In the genomic region with DNA sequence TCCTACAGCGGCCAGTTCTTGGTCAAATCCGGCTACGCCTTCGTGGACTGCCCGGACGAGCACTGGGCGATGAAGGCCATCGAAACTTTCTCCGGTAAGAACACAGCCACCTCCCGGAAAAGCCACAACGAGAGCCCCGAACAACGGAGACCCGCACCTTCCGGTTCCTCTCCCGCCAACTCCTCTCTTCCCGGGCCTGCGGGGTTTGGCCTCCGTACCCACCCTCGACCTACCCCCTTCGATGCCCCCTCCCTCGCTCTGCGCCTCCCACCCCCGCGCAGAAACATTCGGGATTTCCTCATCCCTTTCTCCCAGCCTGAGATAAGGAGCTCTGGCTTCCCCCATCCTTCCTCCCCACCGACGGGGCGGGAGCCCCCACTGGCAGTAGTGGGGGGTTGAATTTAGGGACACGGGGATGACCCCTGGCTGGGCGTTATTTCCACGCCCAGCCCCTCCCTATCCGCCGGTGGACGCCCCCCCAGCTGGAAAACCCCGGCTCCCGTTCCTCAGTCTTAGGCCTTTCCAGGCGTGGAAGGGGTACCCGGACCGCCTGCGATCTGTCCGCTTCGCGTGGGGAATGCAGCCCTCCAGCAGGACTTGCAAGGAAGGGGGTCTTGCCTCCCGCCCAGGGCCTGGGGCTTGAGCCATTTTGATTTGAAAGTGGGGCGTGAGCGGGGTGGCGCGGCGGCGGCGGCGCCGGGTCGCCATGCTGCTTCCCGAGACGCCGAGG, we compare ENCODE assay signal across 1 cellular context.
TF ChIP-seq lines count a peak whose summit lies in the region.

No MANE protein-coding gene starts in this region.

TF ChIP-seq in HEK293, 187 proteins besides CTCF, POLR2A, EP300 and RAD21 (continued from another document):
- TF ChIP-seq, protein P1, sequence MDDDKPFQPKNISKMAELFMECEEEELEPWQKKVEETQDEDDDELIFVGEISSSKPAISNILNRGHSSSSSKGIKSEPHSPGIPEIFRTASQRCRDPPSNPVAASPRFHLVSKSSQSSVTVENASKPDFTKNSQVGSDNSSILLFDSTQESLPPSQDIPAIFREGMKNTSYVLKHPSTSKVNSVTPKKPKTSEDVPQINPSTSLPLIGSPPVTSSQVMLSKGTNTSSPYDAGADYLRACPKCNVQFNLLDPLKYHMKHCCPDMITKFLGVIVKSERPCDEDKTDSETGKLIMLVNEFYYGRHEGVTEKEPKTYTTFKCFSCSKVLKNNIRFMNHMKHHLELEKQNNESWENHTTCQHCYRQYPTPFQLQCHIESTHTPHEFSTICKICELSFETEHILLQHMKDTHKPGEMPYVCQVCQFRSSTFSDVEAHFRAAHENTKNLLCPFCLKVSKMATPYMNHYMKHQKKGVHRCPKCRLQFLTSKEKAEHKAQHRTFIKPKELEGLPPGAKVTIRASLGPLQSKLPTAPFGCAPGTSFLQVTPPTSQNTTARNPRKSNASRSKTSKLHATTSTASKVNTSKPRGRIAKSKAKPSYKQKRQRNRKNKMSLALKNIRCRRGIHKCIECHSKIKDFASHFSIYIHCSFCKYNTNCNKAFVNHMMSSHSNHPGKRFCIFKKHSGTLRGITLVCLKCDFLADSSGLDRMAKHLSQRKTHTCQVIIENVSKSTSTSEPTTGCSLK (tag by site-specific recombination; IDR thresholded peaks at IDR 0.05), result no peak
- TF ChIP-seq GLIS1 (tag by site-specific recombination; IDR thresholded peaks at IDR 0.05) (peak; percentile 88), ZNF157 (tag by site-specific recombination; IDR thresholded peaks at IDR 0.05) (no peak), INSM2 (tag by site-specific recombination; IDR thresholded peaks at IDR 0.05) (no peak), SALL2 (tag by site-specific recombination; IDR thresholded peaks at IDR 0.05; ENCODE audit: borderline replicate concordance) (no peak), ZNF10 (tag by site-specific recombination; IDR thresholded peaks at IDR 0.05) (no peak), ZBTB20 (tag by site-specific recombination; IDR thresholded peaks at IDR 0.05) (peak; percentile 56; the same call in 1 of the 2 replicates), YY2 (tag by site-specific recombination; IDR thresholded peaks at IDR 0.05) (peak; percentile 66; the same call in 1 of the 2 replicates), ZNF398 (tag by site-specific recombination; IDR thresholded peaks at IDR 0.05) (peak; percentile 95), ZBTB11 (tag by site-specific recombination; conservative IDR thresholded peaks at IDR 0.05; ENCODE audit: low read depth) (peak; percentile 89), ZNF140 (tag by site-specific recombination; IDR thresholded peaks at IDR 0.05) (no peak), OSR2 (tag by site-specific recombination; IDR thresholded peaks at IDR 0.05) (no peak; the same call in 1 of the 2 replicates)
- TF ChIP-seq, protein P2, sequence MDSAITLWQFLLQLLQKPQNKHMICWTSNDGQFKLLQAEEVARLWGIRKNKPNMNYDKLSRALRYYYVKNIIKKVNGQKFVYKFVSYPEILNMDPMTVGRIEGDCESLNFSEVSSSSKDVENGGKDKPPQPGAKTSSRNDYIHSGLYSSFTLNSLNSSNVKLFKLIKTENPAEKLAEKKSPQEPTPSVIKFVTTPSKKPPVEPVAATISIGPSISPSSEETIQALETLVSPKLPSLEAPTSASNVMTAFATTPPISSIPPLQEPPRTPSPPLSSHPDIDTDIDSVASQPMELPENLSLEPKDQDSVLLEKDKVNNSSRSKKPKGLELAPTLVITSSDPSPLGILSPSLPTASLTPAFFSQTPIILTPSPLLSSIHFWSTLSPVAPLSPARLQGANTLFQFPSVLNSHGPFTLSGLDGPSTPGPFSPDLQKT (IDR thresholded peaks at IDR 0.05; ENCODE audit: borderline replicate concordance, low read depth, low read length), result no peak
- TF ChIP-seq, protein P3, sequence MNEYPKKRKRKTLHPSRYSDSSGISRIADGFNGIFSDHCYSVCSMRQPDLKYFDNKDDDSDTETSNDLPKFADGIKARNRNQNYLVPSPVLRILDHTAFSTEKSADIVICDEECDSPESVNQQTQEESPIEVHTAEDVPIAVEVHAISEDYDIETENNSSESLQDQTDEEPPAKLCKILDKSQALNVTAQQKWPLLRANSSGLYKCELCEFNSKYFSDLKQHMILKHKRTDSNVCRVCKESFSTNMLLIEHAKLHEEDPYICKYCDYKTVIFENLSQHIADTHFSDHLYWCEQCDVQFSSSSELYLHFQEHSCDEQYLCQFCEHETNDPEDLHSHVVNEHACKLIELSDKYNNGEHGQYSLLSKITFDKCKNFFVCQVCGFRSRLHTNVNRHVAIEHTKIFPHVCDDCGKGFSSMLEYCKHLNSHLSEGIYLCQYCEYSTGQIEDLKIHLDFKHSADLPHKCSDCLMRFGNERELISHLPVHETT (tag by site-specific recombination; IDR thresholded peaks at IDR 0.05), result peak; percentile 44; the same call in 1 of the 2 replicates
